ENCODE assay signal across 26 cellular contexts in the genomic region with DNA sequence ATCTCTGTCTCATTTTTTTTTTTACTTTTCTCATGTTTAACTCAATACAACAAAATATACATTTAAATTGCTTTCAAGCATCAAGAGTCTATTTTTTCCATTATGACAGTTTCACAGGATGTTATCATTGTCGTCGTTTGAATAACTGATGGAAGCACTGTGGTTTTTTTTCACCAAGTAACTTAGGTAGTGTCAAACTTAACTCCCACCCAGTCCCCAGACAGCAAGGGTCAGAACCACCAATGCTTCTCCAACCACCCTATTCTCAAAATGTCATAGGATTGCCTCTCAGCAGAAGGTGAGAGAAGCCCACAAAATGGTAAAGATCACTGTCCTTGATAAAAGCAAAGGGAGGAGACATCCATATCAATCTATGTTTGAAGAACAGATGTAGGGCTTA.
"Had no signal": no experiment of that assay in that cellular context is flagged by ENCODE, and none has a peak within 500 bp of the region (broad histone marks: within the 10 kb centered on the region; RNA-seq: fewer than 3 reads in every experiment).

No MANE protein-coding gene starts in this region.

- DNase-seq: heart right ventricle; kidney; left colon; left lung; lower lobe of right lung; mammary epithelial cell; mesenchymal stem cell; naive thymus-derived CD8-positive, alpha-beta T cell; nucleus accumbens; pancreas; posterior cingulate gyrus; retina; right cardiac atrium; spleen; stimulated activated CD4-positive, alpha-beta T cell treated with anti-CD3 and anti-CD28 coated beads, Interleukin-4, amount 100 ng/mL, for 24 hours; stimulated activated naive CD4-positive, alpha-beta T cell treated with Interleukin-2 at 50 U/mL for 16 hours; tibial artery; trophoblast cell; upper lobe of right lung had no signal

- H3K27me3 ChIP-seq: left lung, spleen, suprapubic skin, tibial artery, upper lobe of right lung had no signal

- H3K4me3 Mint-ChIP-seq: naive thymus-derived CD8-positive, alpha-beta T cell; stimulated activated memory B cell treated with anti-CD40 and anti-IgM and Interleukin-4, amounts not matched to agents 10 μg/mL and 1 μg/mL and 100 μg/mL, for 72 hours had no signal

- H3K9me3 Mint-ChIP-seq: stimulated activated memory B cell treated with anti-CD40 and anti-IgM and Interleukin-4, amounts not matched to agents 10 μg/mL and 1 μg/mL and 100 μg/mL, for 72 hours had no signal

- H3K36me3 ChIP-seq: heart right ventricle, left lung, lower lobe of right lung, pancreas, prostate gland, spleen, suprapubic skin, thoracic aorta, tibial artery, upper lobe of right lung had no signal

- ATAC-seq: heart right ventricle; left colon; left lung; lower lobe of right lung; naive thymus-derived CD8-positive, alpha-beta T cell; pancreas; right cardiac atrium; sciatic nerve; stimulated activated memory B cell treated with anti-CD40 and anti-IgM and Interleukin-4, amounts not matched to agents 10 μg/mL and 1 μg/mL and 100 μg/mL, for 72 hours; upper lobe of right lung had no signal

- H3K27ac ChIP-seq: heart right ventricle, hepatocyte, left lung, lower lobe of right lung, pancreas, prostate gland, skin epidermis, spleen, suprapubic skin, thoracic aorta, tibial artery, upper lobe of right lung had no signal

- H3K79me2 ChIP-seq: hepatocyte had no signal

- H3K4me1 Mint-ChIP-seq: stimulated activated memory B cell treated with anti-CD40 and anti-IgM and Interleukin-4, amounts not matched to agents 10 μg/mL and 1 μg/mL and 100 μg/mL, for 72 hours had no signal

- H2AFZ ChIP-seq: hepatocyte had no signal

- H3K36me3 Mint-ChIP-seq: naive thymus-derived CD8-positive, alpha-beta T cell; stimulated activated memory B cell treated with anti-CD40 and anti-IgM and Interleukin-4, amounts not matched to agents 10 μg/mL and 1 μg/mL and 100 μg/mL, for 72 hours had no signal

- H3K9me3 ChIP-seq: left lung, lower lobe of right lung, pancreas, prostate gland, suprapubic skin, thoracic aorta, upper lobe of right lung had no signal

- H3K4me1 ChIP-seq: heart right ventricle, left lung, lower lobe of right lung, pancreas, prostate gland, suprapubic skin, tibial artery, upper lobe of right lung had no signal

- H3K27ac Mint-ChIP-seq: naive thymus-derived CD8-positive, alpha-beta T cell; stimulated activated memory B cell treated with anti-CD40 and anti-IgM and Interleukin-4, amounts not matched to agents 10 μg/mL and 1 μg/mL and 100 μg/mL, for 72 hours had no signal

- H3K4me2 ChIP-seq: hepatocyte had no signal

- H3K4me3 ChIP-seq: heart right ventricle, hepatocyte, left lung, lower lobe of right lung, pancreas, prostate gland, skin epidermis, spleen, suprapubic skin, thoracic aorta, tibial artery, upper lobe of right lung had no signal
